ENCODE assay signal across 9 cellular contexts in the genomic region with DNA sequence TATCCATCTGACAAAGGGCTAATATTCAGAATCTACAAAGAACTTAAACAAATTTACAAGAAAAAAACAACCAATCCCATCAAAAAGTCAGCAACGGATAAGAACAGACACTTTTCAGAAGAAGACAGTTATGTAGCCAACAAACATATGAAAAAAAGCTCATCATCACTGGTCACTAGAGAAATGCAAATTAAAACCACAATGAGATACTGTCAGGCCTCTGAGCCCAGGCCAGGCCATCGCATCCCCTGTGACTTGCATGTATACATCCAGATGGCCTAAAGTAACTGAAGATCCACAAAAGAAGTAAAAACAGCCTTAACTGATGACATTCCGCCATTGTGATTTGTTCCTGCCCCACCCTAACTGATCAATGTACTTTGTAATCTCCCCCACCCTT. TPM values are rescaled to one million over a fixed set of nuclear protein-coding genes. Genes with fewer than 3 reads are reported as not detected.
A peak's percentile ranks its signal among the peaks of the same experiment; 100 is the strongest.
DNase-seq lines count a peak whose midpoint lies in the region; ATAC-seq and TF ChIP-seq lines count a peak whose summit lies in the region.
"Not testable (repeated sequence)": the region's sequence is repeated elsewhere in the genome, so short reads cannot be mapped to it uniquely, and the experiment has no call there.
"Had no signal": no experiment of that assay in that cellular context is flagged by ENCODE, and none has a peak within 500 bp of the region (broad histone marks: within the 10 kb centered on the region; RNA-seq: fewer than 3 reads in every experiment).

No MANE protein-coding gene starts in this region.

- POLR2A ChIA-PET in activated B cell treated with CpG ODN at 0.5 μM for 24 hours (lab: Charles Lee): interaction anchor here (0.8 kb wide), 1 partner anchor 14 kb away, joined by 5 read pairs; no protein-coding TSS in a partner anchor

- not testable (repeated sequence) for H3K27me3 Mint-ChIP-seq in activated B cell treated with CpG ODN at 0.5 μM for 24 hours, memory B cell

- not testable (repeated sequence) for H4K20me1 ChIP-seq in BLaER1; KMS-11 (ENCODE audit: insufficient read depth)

- H3K4me3 ChIP-seq in BLaER1: peak overlapping the region; percentile 78
- not testable (repeated sequence) for H3K4me3 ChIP-seq in KMS-11 (IDR thresholded peaks at IDR 0.05; ENCODE audit: insufficient read depth, low read depth, low read length)

- H3K9ac ChIP-seq in BLaER1: peak overlapping the region; percentile 99
- not testable (repeated sequence) for H3K9ac ChIP-seq in KMS-11

- not testable (repeated sequence) for H2AFZ ChIP-seq in KMS-11 (ENCODE audit: low read depth)

- not testable (repeated sequence) for H3K27me3 ChIP-seq in BLaER1; KMS-11 (ENCODE audit: insufficient read depth, low read depth)

- ATAC-seq in GM18867 (IDR thresholded peaks at IDR 0.05; ENCODE audit: unreplicated experiment): peak; percentile 30
- peak; percentile 55 for ATAC-seq in HG02885 (IDR thresholded peaks at IDR 0.05; ENCODE audit: poor library complexity, unreplicated experiment)
- not testable (repeated sequence) for ATAC-seq in activated B cell treated with CpG ODN at 0.5 μM for 24 hours (ENCODE audit: low read depth); memory B cell (ENCODE audit: low read depth)

- not testable (repeated sequence) for H3K36me3 Mint-ChIP-seq in activated B cell treated with CpG ODN at 0.5 μM for 24 hours (ENCODE audit: low read depth)
- peaks cover 37% of the 10 kb centered on the region for H3K36me3 Mint-ChIP-seq in memory B cell

- H3K4me2 ChIP-seq in BLaER1: peak overlapping the region; percentile 91
- H3K4me2 ChIP-seq in KMS-11: peak overlapping the region; percentile 67

- intact Hi-C loops in activated B cell treated with CpG ODN at 0.5 μM for 24 hours (cut with micrococcal nuclease): loop anchor here (2.0 kb wide), 1 partner anchor 36 kb away; no protein-coding TSS in a partner anchor

- not testable (repeated sequence) for DNase-seq in activated B cell treated with CpG ODN at 0.5 μM for 24 hours; memory B cell (ENCODE audit: low spot score in 2 of 2)

- not testable (repeated sequence) for TF ChIP-seq CTCF in KMS-11 (conservative IDR thresholded peaks at IDR 0.05; ENCODE audit: low read depth, low read length); activated B cell treated with CpG ODN at 0.5 μM for 24 hours (IDR thresholded peaks at IDR 0.05)

- not testable (repeated sequence) for H3K79me2 ChIP-seq in KMS-11 (ENCODE audit: insufficient read depth, low read depth)

- peaks cover 10% of the 10 kb centered on the region; the same call in 1 of the 2 replicates for H3K9me3 ChIP-seq in BLaER1

- H3K4me1 Mint-ChIP-seq in activated B cell treated with CpG ODN at 0.5 μM for 24 hours (peaks cover 44% of the 10 kb centered on the region), memory B cell (peaks cover 53% of the 10 kb centered on the region)

- peak overlapping the region; percentile 84 for H3K27ac Mint-ChIP-seq in activated B cell treated with CpG ODN at 0.5 μM for 24 hours
- H3K27ac Mint-ChIP-seq in memory B cell: peak overlapping the region; percentile 91

- peak overlapping the region; percentile 99 for H3K27ac ChIP-seq in BLaER1
- H3K27ac ChIP-seq in KMS-11: peak overlapping the region; percentile 84; the same call in 1 of the 2 replicates

- not testable (repeated sequence) for H3K4me3 Mint-ChIP-seq in activated B cell treated with CpG ODN at 0.5 μM for 24 hours
- peak overlapping the region; percentile 19 for H3K4me3 Mint-ChIP-seq in memory B cell

- H3K4me1 ChIP-seq in BLaER1: peaks cover 28% of the 10 kb centered on the region
- peaks cover 43% of the 10 kb centered on the region for H3K4me1 ChIP-seq in KMS-11 (ENCODE audit: low read depth, poor library complexity, severe bottlenecking)

- not testable (repeated sequence) for H3K9me3 Mint-ChIP-seq in activated B cell treated with CpG ODN at 0.5 μM for 24 hours
- peaks cover 12% of the 10 kb centered on the region for H3K9me3 Mint-ChIP-seq in memory B cell

- CTCF ChIA-PET in activated B cell treated with CpG ODN at 0.5 μM for 24 hours (lab: Charles Lee): not testable (repeated sequence)

- peaks cover 26% of the 10 kb centered on the region for H3K36me3 ChIP-seq in BLaER1
- H3K36me3 ChIP-seq in KMS-11 (ENCODE audit: insufficient read depth): not testable (repeated sequence)

RNA-seq across cellular contexts. Expression of a gene that starts 13.6 kb away (rescaled TPM):
- 4.9 and 6.7 TPM in 2 replicates for total RNA-seq in activated B cell treated with CpG ODN at 0.5 μM for 24 hours
- total RNA-seq: CD4-positive, alpha-beta T cell; H4; H9 had no signal
